Comparison of ENCODE assay signal across 8 cellular contexts in genomic region chr15:72141171-72142084, GRCh38. TPM values are rescaled to one million over a fixed set of nuclear protein-coding genes. Genes with fewer than 3 reads are reported as not detected.
DNase-seq lines count a peak whose midpoint lies in the region; ATAC-seq and TF ChIP-seq lines count a peak whose summit lies in the region.

No MANE protein-coding gene starts in this region.

- WGBS in psoas muscle, 3 donors, result 45 to 51% (median 46%) methylated on average over 4 of the region's 4 CpGs
- 43 to 57% methylated on average over 4 of the region's 4 CpGs for WGBS in upper lobe of left lung, 2 donors
- 29 to 39% methylated on average over 4 of the region's 4 CpGs for WGBS in body of pancreas, 2 donors

- TF ChIP-seq CTCF in OCI-LY7 (conservative IDR thresholded peaks at IDR 0.05; ENCODE audit: low read length) (no peak), psoas muscle (IDR thresholded peaks at IDR 0.05) (no peak), upper lobe of left lung (IDR thresholded peaks at IDR 0.05) (no peak), body of pancreas (IDR thresholded peaks at IDR 0.05) (no peak)

- no peak for TF ChIP-seq POLR2A in upper lobe of left lung (IDR thresholded peaks at IDR 0.05)
- TF ChIP-seq POLR2A in body of pancreas (IDR thresholded peaks at IDR 0.05), result no peak

- no peaks in the 10 kb centered on the region for H3K9me2 ChIP-seq in OCI-LY7 (ENCODE audit: insufficient read depth, low read length)

- no TSS peak for BruUV-seq in OCI-LY7 (replicated peaks; lab: Mats Ljungman, UMichigan)

- H3K4me2 ChIP-seq in OCI-LY7 (ENCODE audit: low read length), result peak overlapping the region; percentile 41

- peak; percentile 71 for DNase-seq in GM19238 (ENCODE audit: insufficient read length, low spot score)
- DNase-seq in OCI-LY7 (ENCODE audit: low spot score), result peak; percentile 12
- no peak for DNase-seq in psoas muscle
- no peak for DNase-seq in NCI-H1105 (lab: John Stamatoyannopoulos, UW)
- DNase-seq in upper lobe of left lung, result no peak
- DNase-seq in DMS53 (lab: John Stamatoyannopoulos, UW), result no peak
- no peak for DNase-seq in body of pancreas

- H3K27me3 ChIP-seq in psoas muscle (ENCODE audit: insufficient read depth in 3 of 3, low read length in 2 of 3), result no peaks in the 10 kb centered on the region
- no peaks in the 10 kb centered on the region for H3K27me3 ChIP-seq in upper lobe of left lung
- H3K27me3 ChIP-seq in body of pancreas, result no peaks in the 10 kb centered on the region

- POLR2A ChIA-PET in OCI-LY7 (lab: Charles Lee), result interaction anchor here (0.6 to 0.8 kb wide), 2 partner anchors 11 to 338 kb away, joined by 3 read pairs; no protein-coding TSS in a partner anchor

- no peaks in the 10 kb centered on the region for H4K20me1 ChIP-seq in OCI-LY7 (ENCODE audit: insufficient read depth, low read length)

- H3K27ac ChIP-seq in OCI-LY7 (ENCODE audit: low read depth, low read length, poor library complexity, severe bottlenecking), result peak overlapping the region; percentile 2
- H3K27ac ChIP-seq in psoas muscle, result peak overlapping the region; percentile 60
- H3K27ac ChIP-seq in upper lobe of left lung, result peak overlapping the region in 1 of 4 donors; percentile 16
- H3K27ac ChIP-seq in body of pancreas, result no peak overlapping the region

- intact Hi-C loops in OCI-LY7 (cut with micrococcal nuclease; ENCODE audit: unreplicated experiment) (loop anchor here (5.0 kb wide), 1 partner anchor 99 kb away; no protein-coding TSS in a partner anchor), psoas muscle (cut with DNase I) (no loop called here), body of pancreas (cut with DNase I) (no loop called here)

- no peaks in the 10 kb centered on the region for H3K36me3 ChIP-seq in OCI-LY7 (ENCODE audit: insufficient read depth, low read length)
- H3K36me3 ChIP-seq in psoas muscle (ENCODE audit: insufficient read depth in 1 of 2, low read depth in 1 of 2), result no peaks in the 10 kb centered on the region
- H3K36me3 ChIP-seq in upper lobe of left lung, result no peaks in the 10 kb centered on the region
- no peaks in the 10 kb centered on the region for H3K36me3 ChIP-seq in body of pancreas (replicated peaks in 1 of 2; ENCODE audit: insufficient read depth in 1 of 2, low read depth in 2 of 2)

- peak overlapping the region; percentile 43 for H2AFZ ChIP-seq in OCI-LY7 (ENCODE audit: low read length)

- H3K4me1 ChIP-seq in OCI-LY7 (ENCODE audit: insufficient read depth, low read length, poor library complexity, severe bottlenecking), result peaks cover 12% of the 10 kb centered on the region
- peaks cover 20% of the 10 kb centered on the region for H3K4me1 ChIP-seq in psoas muscle
- H3K4me1 ChIP-seq in upper lobe of left lung, result peaks cover 0 to 5% (median 0%) of the 10 kb centered on the region in 4 donors
- H3K4me1 ChIP-seq in body of pancreas, result peaks cover 6% of the 10 kb centered on the region

- no peaks in the 10 kb centered on the region for H3K9me3 ChIP-seq in OCI-LY7 (ENCODE audit: low read length)
- H3K9me3 ChIP-seq in psoas muscle, result no peaks in the 10 kb centered on the region
- no peaks in the 10 kb centered on the region for H3K9me3 ChIP-seq in upper lobe of left lung
- no peaks in the 10 kb centered on the region for H3K9me3 ChIP-seq in body of pancreas

- no peaks in the 10 kb centered on the region for H3K79me2 ChIP-seq in OCI-LY7 (ENCODE audit: insufficient read depth, low read depth, low read length)

- TF ChIP-seq EP300 in upper lobe of left lung (IDR thresholded peaks at IDR 0.05), result no peak

- CTCF ChIA-PET in OCI-LY7 (lab: Charles Lee; ENCODE audit: unreplicated experiment), result interaction anchor here (0.5 kb wide), 1 partner anchor 54 kb away, joined by 3 read pairs; no protein-coding TSS in a partner anchor

- H3K4me3 ChIP-seq in OCI-LY7 (ENCODE audit: low read depth, low read length, poor library complexity, severe bottlenecking) (no peak overlapping the region), psoas muscle (no peak overlapping the region), upper lobe of left lung (no peak overlapping the region), body of pancreas (no peak overlapping the region)

- peak; percentile 99 for ATAC-seq in HG02885 (IDR thresholded peaks at IDR 0.05; ENCODE audit: poor library complexity, unreplicated experiment)
- peak; percentile 65 to 76 (median 72) for ATAC-seq in psoas muscle
- no peak for ATAC-seq in upper lobe of left lung (ENCODE audit: low FRiP score in 2 of 2)
- ATAC-seq in body of pancreas, result no peak

RNA-seq across cellular contexts. Expression of gene SENP8, which starts 23.2 kb away (rescaled TPM):
- 0.69 and 2.8 TPM in 2 replicates for total RNA-seq in OCI-LY7 (2014; rRNA removed; shearing (Covaris generic))
- total RNA-seq in OCI-LY7 (2022) (3.9 and 4.6 TPM in 2 replicates), psoas muscle (1 to 10 TPM; 3.1 to 5.0 (median 4.3) TPM), upper lobe of left lung (1 to 10 TPM in 3 of 6 donors, under 1 TPM in 2, not detected in 1; 0.55 to 3.8 (median 3.0) TPM), body of pancreas (1 to 10 TPM; 2.1 to 5.3 TPM)
- polyA plus RNA-seq in psoas muscle, result 1 to 10 TPM; 1.5 to 3.3 (median 2.3) TPM

RNA-seq across cellular contexts. Expression of gene MYO9A, which starts 23.5 kb away (rescaled TPM):
- total RNA-seq in OCI-LY7 (2014; rRNA removed; shearing (Covaris generic)), result 26.2 and 26.4 TPM in 2 replicates
- 119 and 125 TPM in 2 replicates for total RNA-seq in OCI-LY7 (2022)
- 10 to 100 TPM; 23.0 to 28.4 (median 25.9) TPM for total RNA-seq in psoas muscle
- polyA plus RNA-seq in psoas muscle, result 1 to 10 TPM; 3.4 to 8.3 (median 3.6) TPM
- 100 to 1,000 TPM in 2 of 6 donors, 10 to 100 TPM in 4; 53.2 to 143 (median 76.5) TPM for total RNA-seq in upper lobe of left lung
- total RNA-seq in body of pancreas, result 10 to 100 TPM; 12.9 to 27.8 TPM

RNA-seq across cellular contexts. Expression of gene GRAMD2A, which starts 56.2 kb away (rescaled TPM):
- not detected in 2 replicates for total RNA-seq in OCI-LY7 (2014; rRNA removed; shearing (Covaris generic))
- total RNA-seq in OCI-LY7 (2022) (not detected in 2 replicates), psoas muscle (not detected), upper lobe of left lung (10 to 100 TPM; 26.7 to 52.4 (median 32.9) TPM), body of pancreas (under 1 TPM in 1 of 2 donors, not detected in 1; 0.26 TPM)
- under 1 TPM in 1 of 3 donors, not detected in 2; 0.01 TPM for polyA plus RNA-seq in psoas muscle

Comparison
In these comparisons a context has a peak if more than half of its experiments do, and no peak if none do; other contexts are left out.
1. DNase-seq: peak in GM19238 (single experiment) and OCI-LY7 (single experiment); none in psoas muscle (0 of 2), NCI-H1105 (single experiment), upper lobe of left lung (0 of 2), DMS53 (single experiment) and body of pancreas (0 of 4).
2. ATAC-seq: peak in HG02885 (single experiment) and psoas muscle (4 of 4); none in upper lobe of left lung (0 of 2) and body of pancreas (single experiment).
3. H3K27ac ChIP-seq: peak in OCI-LY7 (single experiment) and psoas muscle (single experiment); none in body of pancreas (0 of 4).
4. RNA of gene GRAMD2A, which starts 56.2 kb away (total RNA-seq): 26.7 to 52.4 TPM in upper lobe of left lung; 0.26 TPM in body of pancreas, not detected in psoas muscle and not detected in OCI-LY7; every median in the first group is over 10 times any median in the second.